In genomic region chr1:43834280-43835140, GRCh38 we compare ENCODE assay signal across 8 cellular contexts.
DNase-seq lines count a peak whose midpoint lies in the region; TF ChIP-seq lines count a peak whose summit lies in the region.

No MANE protein-coding gene starts in this region.

- no TSS peak for BruUV-seq in mammary epithelial cell (replicated peaks; lab: Mats Ljungman, UMichigan)

- DNase-seq in CD8-positive, alpha-beta memory T cell = no peak
- peak; percentile 39 for DNase-seq in NCI-H226
- peak; percentile 81 for DNase-seq in mammary epithelial cell
- DNase-seq in neural crest cell (ENCODE audit: low read depth, low spot score) = no peak
- DNase-seq in NCI-H446 treated with DMSO at 0.1 percent for 48 hours (lab: John Stamatoyannopoulos, UW) = no peak
- no peak for DNase-seq in COR-L47 (lab: John Stamatoyannopoulos, UW)
- DNase-seq in GM20000 (ENCODE audit: low spot score) = no peak
- no peak for DNase-seq in NCI-H82 (lab: John Stamatoyannopoulos, UW)

- H3K27me3 Mint-ChIP-seq in CD8-positive, alpha-beta memory T cell = no peaks in the 10 kb centered on the region
- H3K27me3 Mint-ChIP-seq in neural crest cell (ENCODE audit: low read depth) = no peaks in the 10 kb centered on the region

- peak overlapping the region; percentile 19 for H2AFZ ChIP-seq in mammary epithelial cell (ENCODE audit: low read depth, low read length)

- peaks cover 5 to 26% (median 18%) of the 10 kb centered on the region in 3 donors for H3K36me3 Mint-ChIP-seq in CD8-positive, alpha-beta memory T cell
- peaks cover 11% of the 10 kb centered on the region for H3K36me3 Mint-ChIP-seq in neural crest cell (ENCODE audit: low read depth)

- H3K4me3 ChIP-seq in CD8-positive, alpha-beta memory T cell (ENCODE audit: low read length) = no peak overlapping the region
- H3K4me3 ChIP-seq in mammary epithelial cell (replicated peaks in 1 of 3; ENCODE audit: insufficient read depth in 1 of 3, low read depth in 2 of 3, low read length in 3 of 3) = no peak overlapping the region

- TF ChIP-seq CTCF in mammary epithelial cell (conservative IDR thresholded peaks at IDR 0.05 in 1 of 2, IDR thresholded peaks at IDR 0.05 in 1 of 2; ENCODE audit: extremely low read depth in 1 of 2, insufficient read depth in 1 of 2, low read depth in 1 of 2, low read length in 2 of 2) (no peak), neural crest cell (conservative IDR thresholded peaks at IDR 0.05) (no peak), GM20000 (IDR thresholded peaks at IDR 0.05; ENCODE audit: extremely low read depth, missing control alignments) (no peak)

- POLR2A ChIA-PET in CD8-positive, alpha-beta memory T cell (lab: Charles Lee) = no interaction called here

- H3K27ac Mint-ChIP-seq in CD8-positive, alpha-beta memory T cell = no peak overlapping the region
- peak overlapping the region; percentile 44 for H3K27ac Mint-ChIP-seq in neural crest cell (ENCODE audit: unreplicated experiment)

- no peak overlapping the region for H3K4me3 Mint-ChIP-seq in CD8-positive, alpha-beta memory T cell
- H3K4me3 Mint-ChIP-seq in neural crest cell = peak overlapping the region; percentile 8

- peaks cover 2% of the 10 kb centered on the region for H3K36me3 ChIP-seq in CD8-positive, alpha-beta memory T cell (ENCODE audit: insufficient read depth, low read length)
- H3K36me3 ChIP-seq in mammary epithelial cell (ENCODE audit: insufficient read depth, low read length) = no peaks in the 10 kb centered on the region

- no peak overlapping the region for H3K9ac ChIP-seq in mammary epithelial cell (ENCODE audit: insufficient read depth, low read length)

- no peaks in the 10 kb centered on the region for H3K79me2 ChIP-seq in mammary epithelial cell (ENCODE audit: insufficient read depth, low read length)

- 45% methylated on average over 15 of the region's 15 CpGs for WGBS in mammary epithelial cell (ENCODE audit: low coverage, missing lambda C conversion rate)

- peaks cover 14% of the 10 kb centered on the region for H3K4me1 ChIP-seq in CD8-positive, alpha-beta memory T cell (ENCODE audit: insufficient read depth, low read length)
- peaks cover 69% of the 10 kb centered on the region for H3K4me1 ChIP-seq in mammary epithelial cell (ENCODE audit: insufficient read depth, low read length)

- H3K4me1 Mint-ChIP-seq in CD8-positive, alpha-beta memory T cell = peaks cover 15 to 41% (median 39%) of the 10 kb centered on the region in 3 donors
- peaks cover 35% of the 10 kb centered on the region for H3K4me1 Mint-ChIP-seq in neural crest cell

- CTCF ChIA-PET in CD8-positive, alpha-beta memory T cell (lab: Charles Lee) = no interaction called here
- CTCF ChIA-PET in mammary epithelial cell (lab: Charles Lee; ENCODE audit: low non-redundant PET) = no interaction called here

- no peaks in the 10 kb centered on the region for H3K27me3 ChIP-seq in CD8-positive, alpha-beta memory T cell (ENCODE audit: insufficient read depth, low read length, poor library complexity, severe bottlenecking)
- H3K27me3 ChIP-seq in mammary epithelial cell (ENCODE audit: insufficient read depth, low read length) = no peaks in the 10 kb centered on the region

- peak overlapping the region; percentile 55 for H3K27ac ChIP-seq in CD8-positive, alpha-beta memory T cell (ENCODE audit: low read depth, low read length)
- H3K27ac ChIP-seq in mammary epithelial cell (ENCODE audit: insufficient read depth, low read depth, low read length) = peak overlapping the region; percentile 64

- intact Hi-C loops in mammary epithelial cell (cut with micrococcal nuclease) = no loop called here

- H3K9me3 ChIP-seq in CD8-positive, alpha-beta memory T cell (ENCODE audit: low read length) = no peaks in the 10 kb centered on the region
- no peaks in the 10 kb centered on the region for H3K9me3 ChIP-seq in mammary epithelial cell (replicated peaks; ENCODE audit: insufficient read depth, low read length)

- H4K20me1 ChIP-seq in mammary epithelial cell (ENCODE audit: insufficient read depth, low read length) = no peaks in the 10 kb centered on the region

- dilution Hi-C loops in mammary epithelial cell (cut with HindIII; ENCODE audit: low sequenced_read_pairs) = loop anchor here (5.0 kb wide), 3 partner anchors 38 to 93 kb away; no protein-coding TSS in a partner anchor

- in situ Hi-C loops in mammary epithelial cell (cut with MboI; ENCODE audit: low sequenced_read_pairs in 2 of 2) = no loop called here

- H3K4me2 ChIP-seq in mammary epithelial cell (ENCODE audit: insufficient read depth, low read depth, low read length) = peak overlapping the region; percentile 43

- H3K9me3 Mint-ChIP-seq in CD8-positive, alpha-beta memory T cell = no peaks in the 10 kb centered on the region
- H3K9me3 Mint-ChIP-seq in neural crest cell = no peaks in the 10 kb centered on the region

Comparison
In these comparisons a context has a peak if more than half of its experiments do, and no peak if none do; other contexts are left out.
1. DNase-seq: peak in NCI-H226 (single experiment) and mammary epithelial cell (single experiment); none in CD8-positive, alpha-beta memory T cell (0 of 5), neural crest cell (single experiment), NCI-H446 treated with DMSO at 0.1 percent for 48 hours (single experiment), COR-L47 (single experiment), GM20000 (single experiment) and NCI-H82 (single experiment).